Comparison of ENCODE assay signal across 16 cellular contexts in genomic region chr3:18841422-18842343, GRCh38.
A peak's percentile ranks its signal among the peaks of the same experiment; 100 is the strongest.
DNase-seq lines count a peak whose midpoint lies in the region; ATAC-seq, FAIRE-seq and TF ChIP-seq lines count a peak whose summit lies in the region.
"Had no signal": no experiment of that assay in that cellular context is flagged by ENCODE, and none has a peak within 500 bp of the region (broad histone marks: within the 10 kb centered on the region; RNA-seq: fewer than 3 reads in every experiment).

No MANE protein-coding gene starts in this region.

- no peak overlapping the region for H2AFZ ChIP-seq in astrocyte (ENCODE audit: low read depth, low read length)
- H2AFZ ChIP-seq: GM23338 had no signal

- H3K36me3 ChIP-seq in MG63 (no peaks in the 10 kb centered on the region), astrocyte (ENCODE audit: insufficient read depth, low read length) (no peaks in the 10 kb centered on the region), endodermal cell (ENCODE audit: control insufficient read depth, insufficient read depth, low read length) (no peaks in the 10 kb centered on the region)

- peak; percentile 2 for DNase-seq in MG63
- DNase-seq in astrocyte (ENCODE audit: low read depth): peak; percentile 25
- peak; percentile 48 for DNase-seq in fibroblast of pulmonary artery (ENCODE audit: low read depth)
- peak; percentile 1 for DNase-seq in skeletal muscle cell (ENCODE audit: low read depth)
- no peak for DNase-seq in endodermal cell
- no peak for DNase-seq in amniotic stem cell (lab: John Stamatoyannopoulos, UW)
- DNase-seq: CD4-positive, alpha-beta memory T cell; DMS79; H7 had no signal

- H3K9ac ChIP-seq in astrocyte (ENCODE audit: low read length) (no peak overlapping the region), endodermal cell (ENCODE audit: extremely low read depth, low read length, poor library complexity, severe bottlenecking) (no peak overlapping the region)

- H3K9me3 ChIP-seq in MG63 (no peaks in the 10 kb centered on the region), astrocyte (ENCODE audit: insufficient read depth, low read depth, low read length) (no peaks in the 10 kb centered on the region), endodermal cell (ENCODE audit: control insufficient read depth, low read length) (no peaks in the 10 kb centered on the region)

- H3K36me3 Mint-ChIP-seq in astrocyte (ENCODE audit: low read depth, unreplicated experiment) (no peaks in the 10 kb centered on the region), endodermal cell (ENCODE audit: low read depth) (no peaks in the 10 kb centered on the region)
- H3K36me3 Mint-ChIP-seq: CD4-positive, alpha-beta memory T cell had no signal

- no peaks in the 10 kb centered on the region for H3K9me3 Mint-ChIP-seq in astrocyte (ENCODE audit: unreplicated experiment)
- no peaks in the 10 kb centered on the region for H3K9me3 Mint-ChIP-seq in endodermal cell

- no peak for FAIRE-seq in astrocyte (lab: Jason Lieb, UNC)
- FAIRE-seq: A204.1, GM12878 had no signal

- H3K4me2 ChIP-seq in astrocyte (ENCODE audit: low read length): no peak overlapping the region
- H3K4me2 ChIP-seq: GM23338 had no signal

- no peaks in the 10 kb centered on the region for H3K4me1 ChIP-seq in astrocyte (ENCODE audit: insufficient read depth, low read length)
- H3K4me1 ChIP-seq in endodermal cell (ENCODE audit: control insufficient read depth, insufficient read depth, low read length): peaks cover 9% of the 10 kb centered on the region

- H3K27me3 Mint-ChIP-seq in astrocyte (ENCODE audit: low read depth, unreplicated experiment): peaks cover 2% of the 10 kb centered on the region
- H3K27me3 Mint-ChIP-seq in endodermal cell (ENCODE audit: insufficient read depth): no peaks in the 10 kb centered on the region
- H3K27me3 Mint-ChIP-seq: B cell; CD4-positive, alpha-beta memory T cell had no signal

- TF ChIP-seq CTCF in astrocyte (IDR thresholded peaks at IDR 0.05; ENCODE audit: insufficient read depth, low read depth, low read length) (no peak), fibroblast of pulmonary artery (IDR thresholded peaks at IDR 0.05; ENCODE audit: low read length, missing control alignments) (no peak), endodermal cell (conservative IDR thresholded peaks at IDR 0.05) (no peak)

- no peaks in the 10 kb centered on the region for H3K4me1 Mint-ChIP-seq in astrocyte (ENCODE audit: low read depth, unreplicated experiment)
- peaks cover 20% of the 10 kb centered on the region for H3K4me1 Mint-ChIP-seq in endodermal cell

- H3K27me3 ChIP-seq in MG63: no peaks in the 10 kb centered on the region
- no peaks in the 10 kb centered on the region for H3K27me3 ChIP-seq in astrocyte (ENCODE audit: insufficient read depth, low read length)
- no peaks in the 10 kb centered on the region for H3K27me3 ChIP-seq in endodermal cell (ENCODE audit: control insufficient read depth, insufficient read depth, low read length, poor library complexity, severe bottlenecking)

- H3K27ac ChIP-seq in astrocyte (ENCODE audit: low read depth, low read length) (no peak overlapping the region), endodermal cell (ENCODE audit: low read depth, low read length) (no peak overlapping the region)
- H3K27ac ChIP-seq: C4-2B, HL-60 had no signal

- WGBS in endodermal cell (ENCODE audit: insufficient coverage in 1 of 2, insufficient read length in 1 of 2), 2 experiments: 90 to 93% methylated on average over 3 to 6 of the region's 6 CpGs

- H3K79me2 ChIP-seq in astrocyte (ENCODE audit: insufficient read depth, low read length): no peaks in the 10 kb centered on the region

- no peaks in the 10 kb centered on the region for H4K20me1 ChIP-seq in astrocyte (ENCODE audit: insufficient read depth, low read length)

- H3K27ac Mint-ChIP-seq in astrocyte (ENCODE audit: unreplicated experiment) (no peak overlapping the region), endodermal cell (no peak overlapping the region)
- H3K27ac Mint-ChIP-seq: B cell; CD4-positive, alpha-beta memory T cell; GM23338 had no signal

- no peak overlapping the region for H3K4me3 Mint-ChIP-seq in astrocyte (ENCODE audit: unreplicated experiment)
- H3K4me3 Mint-ChIP-seq in endodermal cell: no peak overlapping the region
- H3K4me3 Mint-ChIP-seq: B cell; CD4-positive, alpha-beta memory T cell; GM23338 had no signal

- H3K4me3 ChIP-seq in MG63: no peak overlapping the region
- no peak overlapping the region for H3K4me3 ChIP-seq in astrocyte (ENCODE audit: insufficient read depth, low read depth, low read length)
- H3K4me3 ChIP-seq in fibroblast of pulmonary artery (replicated peaks; ENCODE audit: low read depth, low read length): no peak overlapping the region
- H3K4me3 ChIP-seq in skeletal muscle cell (ENCODE audit: low read depth, low read length): no peak overlapping the region
- no peak overlapping the region for H3K4me3 ChIP-seq in endodermal cell (ENCODE audit: low read length)
- H3K4me3 ChIP-seq: GM12878, GM23338 had no signal

- no peak for ATAC-seq in GM21447 (IDR thresholded peaks at IDR 0.05; ENCODE audit: unreplicated experiment)
- ATAC-seq: GM12878, GM23338 had no signal

Comparison
In these comparisons a context has a peak if more than half of its experiments do, and no peak if none do; other contexts are left out.
1. DNase-seq: peak in MG63 (single experiment), astrocyte (single experiment), fibroblast of pulmonary artery (single experiment) and skeletal muscle cell (single experiment); none in endodermal cell (single experiment) and amniotic stem cell (single experiment).